In genomic region chr5:56148453-56148971, GRCh38 we compare ENCODE assay signal across 8 cellular contexts.
DNase-seq lines count a peak whose midpoint lies in the region; ATAC-seq and TF ChIP-seq lines count a peak whose summit lies in the region.

No MANE protein-coding gene starts in this region.

- H3K4me1 ChIP-seq in testis = no peaks in the 10 kb centered on the region

- WGBS in testis, 2 donors = 73 to 75% methylated on average over 4 of the region's 4 CpGs

- H3K4me1 Mint-ChIP-seq in activated CD4-positive, alpha-beta memory T cell treated with anti-CD3 and anti-CD28 coated beads, Interleukin-2, amount 10 ng/mL, durations not matched to agents 7 days and 5 days = peaks cover 45% of the 10 kb centered on the region

- no peak overlapping the region for H3K4me3 Mint-ChIP-seq in activated CD4-positive, alpha-beta memory T cell treated with anti-CD3 and anti-CD28 coated beads, Interleukin-2, amount 10 ng/mL, durations not matched to agents 7 days and 5 days

- intact Hi-C loops in testis (cut with DNase I; ENCODE audit: low total_unique reads) = no loop called here

- H3K27ac ChIP-seq in testis = no peak overlapping the region

- H3K9me3 Mint-ChIP-seq in activated CD4-positive, alpha-beta memory T cell treated with anti-CD3 and anti-CD28 coated beads, Interleukin-2, amount 10 ng/mL, durations not matched to agents 7 days and 5 days = no peaks in the 10 kb centered on the region

- no peaks in the 10 kb centered on the region for H3K27me3 ChIP-seq in testis

- DNase-seq in COLO668 (lab: John Stamatoyannopoulos, UW; ENCODE audit: unreplicated experiment) (peak; percentile 16), GM20000 (ENCODE audit: low spot score) (peak; percentile 55), testis (no peak), GM03348 (ENCODE audit: low spot score) (no peak), NCI-H526 (lab: John Stamatoyannopoulos, UW) (no peak)
- peak; percentile 61 for DNase-seq in activated CD4-positive, alpha-beta memory T cell treated with anti-CD3 and anti-CD28 coated beads, Interleukin-2, amount 10 ng/mL, durations not matched to agents 7 days and 5 days
- DNase-seq in stimulated activated CD4-positive, alpha-beta T cell treated with anti-CD3 and anti-CD28 coated beads, Interleukin-4, amount 100 ng/mL, for 4 hours = peak; percentile 27 to 42

- TF ChIP-seq CTCF in GM20000 (IDR thresholded peaks at IDR 0.05; ENCODE audit: extremely low read depth, missing control alignments) = no peak
- no peak for TF ChIP-seq CTCF in testis (IDR thresholded peaks at IDR 0.05)

- H3K27ac Mint-ChIP-seq in activated CD4-positive, alpha-beta memory T cell treated with anti-CD3 and anti-CD28 coated beads, Interleukin-2, amount 10 ng/mL, durations not matched to agents 7 days and 5 days = peak overlapping the region; percentile 67

- POLR2A ChIA-PET in activated CD4-positive, alpha-beta memory T cell treated with anti-CD3 and anti-CD28 coated beads, Interleukin-2, amount 10 ng/mL, durations not matched to agents 7 days and 5 days (lab: Charles Lee) = interaction anchor here (0.6 to 3.6 kb wide), 12 partner anchors 9 to 200 kb away, joined by 3 to 11 read pairs (median 4); partner anchors contain the start of gene IL6ST

- H3K4me3 ChIP-seq in testis = no peak overlapping the region

- H3K36me3 Mint-ChIP-seq in activated CD4-positive, alpha-beta memory T cell treated with anti-CD3 and anti-CD28 coated beads, Interleukin-2, amount 10 ng/mL, durations not matched to agents 7 days and 5 days (ENCODE audit: low read depth) = peaks cover 8% of the 10 kb centered on the region

- TF ChIP-seq POLR2A in testis (IDR thresholded peaks at IDR 0.05) = no peak

- no peaks in the 10 kb centered on the region for H3K36me3 ChIP-seq in testis (ENCODE audit: low read depth, missing control alignments)

- peak; percentile 81 for ATAC-seq in HG03469 (IDR thresholded peaks at IDR 0.05; ENCODE audit: unreplicated experiment)

- H3K27me3 Mint-ChIP-seq in activated CD4-positive, alpha-beta memory T cell treated with anti-CD3 and anti-CD28 coated beads, Interleukin-2, amount 10 ng/mL, durations not matched to agents 7 days and 5 days = peaks cover 2% of the 10 kb centered on the region

- H3K9me3 ChIP-seq in testis = no peaks in the 10 kb centered on the region

- CTCF ChIA-PET in activated CD4-positive, alpha-beta memory T cell treated with anti-CD3 and anti-CD28 coated beads, Interleukin-2, amount 10 ng/mL, durations not matched to agents 7 days and 5 days (lab: Charles Lee) = interaction anchor here (0.7 to 1.9 kb wide), 5 partner anchors 11 to 136 kb away, joined by 3 to 8 read pairs (median 3); no protein-coding TSS in a partner anchor

Comparison
In these comparisons a context has a peak if more than half of its experiments do, and no peak if none do; other contexts are left out.
1. DNase-seq: peak in COLO668 (single experiment), GM20000 (single experiment), activated CD4-positive, alpha-beta memory T cell treated with anti-CD3 and anti-CD28 coated beads, Interleukin-2, amount 10 ng/mL, durations not matched to agents 7 days and 5 days (single experiment) and stimulated activated CD4-positive, alpha-beta T cell treated with anti-CD3 and anti-CD28 coated beads, Interleukin-4, amount 100 ng/mL, for 4 hours (2 of 2); none in testis (single experiment), GM03348 (single experiment) and NCI-H526 (0 of 2).